ENCODE assay signal across 19 cellular contexts in the genomic region with DNA sequence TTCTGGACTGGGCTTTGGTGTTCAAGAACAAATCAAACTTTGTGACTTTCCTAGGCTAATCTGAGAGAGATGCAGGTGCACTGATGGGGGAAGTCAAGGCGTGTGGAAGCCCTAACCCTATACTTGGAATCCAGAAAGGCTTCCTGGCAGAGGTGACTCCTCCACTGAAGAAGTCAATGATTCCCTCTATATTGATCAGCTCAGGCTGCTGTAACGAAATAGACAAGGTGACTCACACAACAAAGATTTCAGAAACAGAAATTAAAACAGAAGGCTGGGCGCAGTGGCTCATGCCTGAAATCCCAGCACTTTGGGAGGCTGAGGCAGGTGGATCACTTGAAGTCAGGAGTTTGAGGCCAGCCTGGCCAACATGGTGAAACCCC.
DNase-seq lines count a peak whose midpoint lies in the region; ATAC-seq lines count a peak whose summit lies in the region.
"Had no signal": no experiment of that assay in that cellular context is flagged by ENCODE, and none has a peak within 500 bp of the region (broad histone marks: within the 10 kb centered on the region; RNA-seq: fewer than 3 reads in every experiment).

No MANE protein-coding gene starts in this region.

- no peaks in the 10 kb centered on the region for H3K9me3 ChIP-seq in adipocyte (ENCODE audit: control insufficient read depth, low read length)
- no peaks in the 10 kb centered on the region for H3K9me3 ChIP-seq in skeletal muscle tissue (ENCODE audit: control insufficient read depth in 3 of 3, low read length in 3 of 3)
- H3K9me3 ChIP-seq: colonic mucosa had no signal

- H3K4me1 ChIP-seq in adipocyte (ENCODE audit: control insufficient read depth, insufficient read depth, low read length) (peaks cover 32% of the 10 kb centered on the region), skeletal muscle tissue (ENCODE audit: control insufficient read depth in 3 of 3, insufficient read depth in 3 of 3, low read length in 3 of 3) (peaks cover 64 to 93% (median 84%) of the 10 kb centered on the region in 3 donors)
- H3K4me1 ChIP-seq: colonic mucosa had no signal

- no peak overlapping the region for H3K9ac ChIP-seq in adipocyte (ENCODE audit: low read length)
- peak overlapping the region; percentile 94 to 100 (median 99) for H3K9ac ChIP-seq in skeletal muscle tissue (ENCODE audit: low read depth in 1 of 3, low read length in 3 of 3)

- H3K27me3 ChIP-seq in adipocyte (replicated peaks; ENCODE audit: control insufficient read depth, insufficient read depth, low read length), result peaks cover 20% of the 10 kb centered on the region
- no peaks in the 10 kb centered on the region for H3K27me3 ChIP-seq in skeletal muscle tissue (ENCODE audit: control insufficient read depth in 3 of 3, insufficient read depth in 3 of 3, low read length in 3 of 3)
- H3K27me3 ChIP-seq: colonic mucosa had no signal

- peak overlapping the region; percentile 98 for H3K27ac ChIP-seq in skeletal muscle tissue (ENCODE audit: low read depth, low read length)
- H3K27ac ChIP-seq: colonic mucosa had no signal

- peak; percentile 69 for DNase-seq in ELR (ENCODE audit: low read depth)
- no peak for DNase-seq in adipocyte (ENCODE audit: low read depth)
- DNase-seq in kidney tubule cell (ENCODE audit: low spot score), result peak; percentile 42
- no peak for DNase-seq in C1 segment of cervical spinal cord (lab: John Stamatoyannopoulos, UW)
- DNase-seq in posterior cingulate gyrus, result no peak
- no peak for DNase-seq in SW 1271 (lab: John Stamatoyannopoulos, UW)
- DNase-seq: activated CD4-positive, alpha-beta T cell treated with anti-CD3 and anti-CD28 coated beads for 1 hour; activated naive CD4-positive, alpha-beta T cell treated with anti-CD3 and anti-CD28 coated beads, Interleukin-2, amount 10 ng/mL, durations not matched to agents 7 days and 5 days; activated T-cell treated with anti-CD3 and anti-CD28 coated beads, Interleukin-2, amount 50 U/mL, for 72 hours; colonic mucosa; DND-41; islet precursor cell; naive B cell; NCI-H1417 treated with DMSO at 0.1 percent for 48 hours; NCI-H510A treated with DMSO at 0.1 percent for 48 hours; stimulated activated CD4-positive, alpha-beta T cell treated with anti-CD3 and anti-CD28 coated beads, Interleukin-2, amount 100 ng/mL, for 24 hours; stimulated activated naive CD4-positive, alpha-beta T cell treated with Interleukin-2 at 50 U/mL for 16 hours had no signal

- intact Hi-C loops in posterior cingulate gyrus (cut with DNase I), result no loop called here

- H3K4me3 ChIP-seq in adipocyte (ENCODE audit: low read length) (peak overlapping the region; percentile 19), skeletal muscle tissue (ENCODE audit: low read length in 3 of 3) (peak overlapping the region in 2 of 3 donors; percentile 74 to 86)
- H3K4me3 ChIP-seq: colonic mucosa had no signal

- H3K36me3 ChIP-seq in adipocyte (ENCODE audit: control insufficient read depth, insufficient read depth, low read length, severe bottlenecking) (no peaks in the 10 kb centered on the region), skeletal muscle tissue (ENCODE audit: control insufficient read depth in 3 of 3, insufficient read depth in 3 of 3, low read length in 3 of 3) (peaks cover 3 to 5% (median 4%) of the 10 kb centered on the region in 3 donors)
- H3K36me3 ChIP-seq: colonic mucosa had no signal

- no peak for ATAC-seq in HG02610 (IDR thresholded peaks at IDR 0.05; ENCODE audit: unreplicated experiment)
- ATAC-seq: activated T-cell treated with anti-CD3 and anti-CD28 coated beads, Interleukin-2, amount 50 U/mL, for 72 hours had no signal

Comparison
In these comparisons a context has a peak if more than half of its experiments do, and no peak if none do; other contexts are left out.
1. DNase-seq: peak in ELR (single experiment) and kidney tubule cell (single experiment); none in adipocyte (single experiment), C1 segment of cervical spinal cord (0 of 14), posterior cingulate gyrus (0 of 10) and SW 1271 (0 of 2).